1 cellular context compared by ENCODE assay signal in genomic region chr14:75126679-75127473, GRCh38.
A peak's percentile ranks its signal among the peaks of the same experiment; 100 is the strongest.
TF ChIP-seq lines count a peak whose summit lies in the region.

NEK9 (minus strand) TSS chr14:75127048; CDS start chr14:75126921, 127 bp downstream.

TF ChIP-seq in HepG2, 621 proteins besides CTCF, POLR2A, EP300 and RAD21 (continued from another document and continues in another):
- TF ChIP-seq, protein P1, sequence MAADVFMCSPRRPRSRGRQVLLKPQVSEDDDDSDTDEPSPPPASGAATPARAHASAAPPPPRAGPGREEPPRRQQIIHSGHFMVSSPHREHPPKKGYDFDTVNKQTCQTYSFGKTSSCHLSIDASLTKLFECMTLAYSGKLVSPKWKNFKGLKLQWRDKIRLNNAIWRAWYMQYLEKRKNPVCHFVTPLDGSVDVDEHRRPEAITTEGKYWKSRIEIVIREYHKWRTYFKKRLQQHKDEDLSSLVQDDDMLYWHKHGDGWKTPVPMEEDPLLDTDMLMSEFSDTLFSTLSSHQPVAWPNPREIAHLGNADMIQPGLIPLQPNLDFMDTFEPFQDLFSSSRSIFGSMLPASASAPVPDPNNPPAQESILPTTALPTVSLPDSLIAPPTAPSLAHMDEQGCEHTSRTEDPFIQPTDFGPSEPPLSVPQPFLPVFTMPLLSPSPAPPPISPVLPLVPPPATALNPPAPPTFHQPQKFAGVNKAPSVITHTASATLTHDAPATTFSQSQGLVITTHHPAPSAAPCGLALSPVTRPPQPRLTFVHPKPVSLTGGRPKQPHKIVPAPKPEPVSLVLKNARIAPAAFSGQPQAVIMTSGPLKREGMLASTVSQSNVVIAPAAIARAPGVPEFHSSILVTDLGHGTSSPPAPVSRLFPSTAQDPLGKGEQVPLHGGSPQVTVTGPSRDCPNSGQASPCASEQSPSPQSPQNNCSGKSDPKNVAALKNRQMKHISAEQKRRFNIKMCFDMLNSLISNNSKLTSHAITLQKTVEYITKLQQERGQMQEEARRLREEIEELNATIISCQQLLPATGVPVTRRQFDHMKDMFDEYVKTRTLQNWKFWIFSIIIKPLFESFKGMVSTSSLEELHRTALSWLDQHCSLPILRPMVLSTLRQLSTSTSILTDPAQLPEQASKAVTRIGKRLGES (CRISPR knock-in tag; IDR thresholded peaks at IDR 0.05; ENCODE audit: borderline replicate concordance): 0 out of 2 replicates have a peak, but pooled peaks have one; percentile 27
- TF ChIP-seq ARID3A (IDR thresholded peaks at IDR 0.05; ENCODE audit: low read depth, low read length) (no peak), CENPBD1 (CRISPR knock-in tag; IDR thresholded peaks at IDR 0.05; ENCODE audit: borderline replicate concordance, low read depth) (no peak), LRRFIP1 (CRISPR knock-in tag; conservative IDR thresholded peaks at IDR 0.05) (no peak), PPARG (CRISPR knock-in tag; conservative IDR thresholded peaks at IDR 0.05) (no peak; the same call in 1 of the 2 replicates), ARID5B (CRISPR knock-in tag; IDR thresholded peaks at IDR 0.05) (peak; percentile 55; the same call in 1 of the 2 replicates), ZFY (CRISPR knock-in tag; IDR thresholded peaks at IDR 0.05) (peak; percentile 100), PHB2 (IDR thresholded peaks at IDR 0.05; ENCODE audit: partially characterized antibody) (no peak), CENPX (CRISPR knock-in tag; IDR thresholded peaks at IDR 0.05) (no peak), YEATS4 (CRISPR knock-in tag; IDR thresholded peaks at IDR 0.05; ENCODE audit: borderline replicate concordance) (peak; percentile 98), ZNF512 (CRISPR knock-in tag; IDR thresholded peaks at IDR 0.05) (no peak), KAT8 (CRISPR knock-in tag; IDR thresholded peaks at IDR 0.05) (peak; percentile 98), ZNF460 (CRISPR knock-in tag; IDR thresholded peaks at IDR 0.05; ENCODE audit: borderline replicate concordance) (no peak), ATF2 (CRISPR knock-in tag; IDR thresholded peaks at IDR 0.05) (peak; percentile 76; the same call in 1 of the 2 replicates), RBM22 (optimal IDR thresholded peaks at IDR 0.05; ENCODE audit: low read length) (peak; percentile 72), NFYB (CRISPR knock-in tag; IDR thresholded peaks at IDR 0.05) (no peak; the same call in 1 of the 2 replicates), ZNF264 (CRISPR knock-in tag; IDR thresholded peaks at IDR 0.05) (peak; percentile 31; the same call in 1 of the 2 replicates), ARID2 (CRISPR knock-in tag; IDR thresholded peaks at IDR 0.05; ENCODE audit: borderline replicate concordance) (no peak), GATAD2A (CRISPR knock-in tag; IDR thresholded peaks at IDR 0.05) (peak; percentile 27; the same call in 1 of the 2 replicates), RNF2 (conservative IDR thresholded peaks at IDR 0.05; ENCODE audit: low read depth) (peak; percentile 84), ZNF235 (CRISPR knock-in tag; IDR thresholded peaks at IDR 0.05; ENCODE audit: borderline replicate concordance) (peak; percentile 84; the same call in 1 of the 2 replicates), ADNP (CRISPR knock-in tag; IDR thresholded peaks at IDR 0.05) (no peak), ZSCAN5A (CRISPR knock-in tag; IDR thresholded peaks at IDR 0.05; ENCODE audit: borderline replicate concordance) (no peak), CSRNP2 (CRISPR knock-in tag; conservative IDR thresholded peaks at IDR 0.05; ENCODE audit: low read depth) (no peak), CEBPG (CRISPR knock-in tag; IDR thresholded peaks at IDR 0.05) (0 out of 2 replicates have a peak, but pooled peaks have one; percentile 23)
- TF ChIP-seq, protein P2, sequence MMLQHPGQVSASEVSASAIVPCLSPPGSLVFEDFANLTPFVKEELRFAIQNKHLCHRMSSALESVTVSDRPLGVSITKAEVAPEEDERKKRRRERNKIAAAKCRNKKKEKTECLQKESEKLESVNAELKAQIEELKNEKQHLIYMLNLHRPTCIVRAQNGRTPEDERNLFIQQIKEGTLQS (CRISPR knock-in tag; IDR thresholded peaks at IDR 0.05): 0 out of 2 replicates have a peak, but pooled peaks have one; percentile 22
- TF ChIP-seq, protein P3, sequence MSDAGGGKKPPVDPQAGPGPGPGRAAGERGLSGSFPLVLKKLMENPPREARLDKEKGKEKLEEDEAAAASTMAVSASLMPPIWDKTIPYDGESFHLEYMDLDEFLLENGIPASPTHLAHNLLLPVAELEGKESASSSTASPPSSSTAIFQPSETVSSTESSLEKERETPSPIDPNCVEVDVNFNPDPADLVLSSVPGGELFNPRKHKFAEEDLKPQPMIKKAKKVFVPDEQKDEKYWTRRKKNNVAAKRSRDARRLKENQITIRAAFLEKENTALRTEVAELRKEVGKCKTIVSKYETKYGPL (CRISPR knock-in tag; IDR thresholded peaks at IDR 0.05): peak; percentile 15; the same call in 1 of the 2 replicates
- TF ChIP-seq, protein P4, sequence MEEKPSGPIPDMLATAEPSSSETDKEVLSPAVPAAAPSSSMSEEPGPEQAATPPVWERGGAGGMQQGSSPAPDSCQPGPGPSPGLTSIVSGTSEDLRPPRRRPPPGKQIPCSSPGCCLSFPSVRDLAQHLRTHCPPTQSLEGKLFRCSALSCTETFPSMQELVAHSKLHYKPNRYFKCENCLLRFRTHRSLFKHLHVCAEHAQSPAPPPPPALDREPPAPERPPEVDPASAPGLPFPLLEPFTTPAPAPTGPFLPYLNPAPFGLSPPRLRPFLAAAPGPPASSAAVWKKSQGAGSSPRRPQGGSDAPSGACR (CRISPR knock-in tag; IDR thresholded peaks at IDR 0.05): peak; percentile 77; the same call in 1 of the 2 replicates
